In genomic region chr7:13984831-13985685, GRCh38 we compare ENCODE assay signal across 19 cellular contexts. TPM values are rescaled to one million over a fixed set of nuclear protein-coding genes. Genes with fewer than 3 reads are reported as not detected.
DNase-seq lines count a peak whose midpoint lies in the region; ATAC-seq, FAIRE-seq and TF ChIP-seq lines count a peak whose summit lies in the region.
"Had no signal": no experiment of that assay in that cellular context is flagged by ENCODE, and none has a peak within 500 bp of the region (broad histone marks: within the 10 kb centered on the region; RNA-seq: fewer than 3 reads in every experiment).

No MANE protein-coding gene starts in this region.

- no peaks in the 10 kb centered on the region for H3K27me3 ChIP-seq in SK-N-SH (ENCODE audit: insufficient read depth)
- no peaks in the 10 kb centered on the region for H3K27me3 ChIP-seq in fibroblast of lung (ENCODE audit: control insufficient read depth, insufficient read depth, low read length)
- no peaks in the 10 kb centered on the region for H3K27me3 ChIP-seq in neuronal stem cell (ENCODE audit: control insufficient read depth in 3 of 3, insufficient read depth in 3 of 3, low read depth in 1 of 3, low read length in 3 of 3)
- H3K27me3 ChIP-seq in small intestine (ENCODE audit: control insufficient read depth in 2 of 2, insufficient read depth in 2 of 2, low read length in 2 of 2), result no peaks in the 10 kb centered on the region

- H3K79me2 ChIP-seq in SK-N-SH (ENCODE audit: insufficient read depth) (no peaks in the 10 kb centered on the region), fibroblast of lung (ENCODE audit: control insufficient read depth, insufficient read depth, low read length) (peaks cover 15% of the 10 kb centered on the region)

- CTCF ChIA-PET in SK-N-SH (lab: Yijun Ruan, JAX), result interaction anchor here (1.0 to 1.5 kb wide), 2 partner anchors 42 to 474 kb away, joined by 4 to 5 read pairs; no protein-coding TSS in a partner anchor

- H4K20me1 ChIP-seq in SK-N-SH (ENCODE audit: insufficient read depth) (no peaks in the 10 kb centered on the region), fibroblast of lung (ENCODE audit: control insufficient read depth, extremely low read depth, insufficient read depth, low read length) (no peaks in the 10 kb centered on the region)

- no peak overlapping the region for H3K4me3 ChIP-seq in SK-N-SH (ENCODE audit: low read depth in 2 of 2, low read length in 1 of 2)
- H3K4me3 ChIP-seq in SK-N-MC, result peak overlapping the region; percentile 23
- peak overlapping the region; percentile 46 to 94 (median 70) for H3K4me3 ChIP-seq in fibroblast of lung (replicated peaks in 1 of 4; ENCODE audit: control extremely low read depth in 1 of 4, insufficient read depth in 1 of 4, low read depth in 3 of 4, low read length in 4 of 4)
- peak overlapping the region in 1 of 2 donors; percentile 17 for H3K4me3 ChIP-seq in neuronal stem cell (ENCODE audit: low read length in 2 of 2)
- H3K4me3 ChIP-seq in small intestine (ENCODE audit: low read depth in 1 of 2, low read length in 2 of 2), result no peak overlapping the region
- H3K4me3 ChIP-seq: coronary artery, gastrocnemius medialis had no signal

- no peak overlapping the region for H3K18ac ChIP-seq in neuronal stem cell (ENCODE audit: low read length)

- no peaks in the 10 kb centered on the region for H3K9me2 ChIP-seq in SK-N-SH

- no peak overlapping the region for H2BK12ac ChIP-seq in neuronal stem cell (ENCODE audit: low read length)

- TF ChIP-seq RAD21 in SK-N-SH (IDR thresholded peaks at IDR 0.05; ENCODE audit: low read length), result no peak

- no peak overlapping the region for H3K23ac ChIP-seq in neuronal stem cell (ENCODE audit: low read depth, low read length, poor library complexity)

- H3K9ac ChIP-seq in SK-N-SH (no peak overlapping the region), SK-N-MC (ENCODE audit: insufficient read length) (no peak overlapping the region), fibroblast of lung (ENCODE audit: insufficient read depth, low read length) (no peak overlapping the region), neuronal stem cell (ENCODE audit: low read depth, low read length, poor library complexity) (no peak overlapping the region)

- H3F3A ChIP-seq in SK-N-SH (replicated peaks; ENCODE audit: insufficient read depth), result peaks cover 18% of the 10 kb centered on the region

- no peak overlapping the region for H2AFZ ChIP-seq in SK-N-SH (ENCODE audit: low read depth)
- peak overlapping the region; percentile 31 for H2AFZ ChIP-seq in fibroblast of lung (ENCODE audit: low read length)
- H2AFZ ChIP-seq in neuronal stem cell (ENCODE audit: low read length), result no peak overlapping the region

- H3K27ac ChIP-seq in SK-N-SH (ENCODE audit: low read depth in 2 of 2, low read length in 1 of 2) (no peak overlapping the region), SK-N-MC (0 out of 2 replicates have a peak overlapping the region, but pooled peaks have one; percentile 27), fibroblast of lung (ENCODE audit: insufficient read depth, low read length) (peak overlapping the region; percentile 17), neuronal stem cell (replicated peaks; ENCODE audit: low read length) (no peak overlapping the region), small intestine (ENCODE audit: low read depth in 1 of 2, low read length in 1 of 2) (no peak overlapping the region)
- H3K27ac ChIP-seq: coronary artery, gastrocnemius medialis had no signal

- H3K4me2 ChIP-seq in SK-N-SH, result peak overlapping the region; percentile 21; the same call in 1 of the 2 replicates
- peak overlapping the region; percentile 77 for H3K4me2 ChIP-seq in fibroblast of lung (ENCODE audit: extremely low read depth, insufficient read depth, low read length)
- peak overlapping the region; percentile 40 for H3K4me2 ChIP-seq in neuronal stem cell (ENCODE audit: insufficient read depth, low read length, poor library complexity, severe bottlenecking)

- H2BK5ac ChIP-seq in neuronal stem cell (ENCODE audit: low read length), result no peak overlapping the region

- H3K14ac ChIP-seq in neuronal stem cell (ENCODE audit: low read length), result no peak overlapping the region

- H3K36me3 ChIP-seq in SK-N-SH (replicated peaks in 1 of 2; ENCODE audit: control insufficient read depth in 1 of 2, insufficient read depth in 2 of 2, low read length in 1 of 2), result peaks cover 4 to 5% of the 10 kb centered on the region in 2 experiments
- no peaks in the 10 kb centered on the region for H3K36me3 ChIP-seq in SK-N-MC (ENCODE audit: insufficient read depth, low read length)
- H3K36me3 ChIP-seq in fibroblast of lung (ENCODE audit: control insufficient read depth, insufficient read depth, low read length), result no peaks in the 10 kb centered on the region
- H3K36me3 ChIP-seq in neuronal stem cell (replicated peaks in 1 of 2; ENCODE audit: control insufficient read depth in 2 of 2, insufficient read depth in 2 of 2, low read length in 2 of 2), result peaks cover 0 to 14% of the 10 kb centered on the region in 2 donors
- H3K36me3 ChIP-seq in small intestine (ENCODE audit: control insufficient read depth in 2 of 2, insufficient read depth in 2 of 2, low read length in 2 of 2), result no peaks in the 10 kb centered on the region
- H3K36me3 ChIP-seq: gastrocnemius medialis had no signal

- ATAC-seq in SK-N-SH treated with all-trans-retinoic acid at 6 μM for 48 hours, result no peak
- ATAC-seq: gastrocnemius medialis; stimulated activated naive CD8-positive, alpha-beta T cell treated with anti-CD3 and anti-CD28 coated beads, Interleukin-15, Interleukin-2, amounts not matched to agents 100 U/mL and 50 U/mL, for 24 hours had no signal

- H3K79me1 ChIP-seq in neuronal stem cell (ENCODE audit: low read depth, low read length), result no peaks in the 10 kb centered on the region

- DNase-seq in SK-N-SH (no peak), SK-N-MC (ENCODE audit: low read depth, low spot score) (no peak), fibroblast of lung (ENCODE audit: low read depth in 2 of 2) (peak in 1 of 2 donors; percentile 54), neuronal stem cell (ENCODE audit: low spot score) (no peak), small intestine (no peak), DMS53 treated with DMSO at 0.1 percent for 48 hours (lab: John Stamatoyannopoulos, UW; ENCODE audit: unreplicated experiment) (no peak), NCI-H345 treated with DMSO at 0.1 percent for 48 hours (lab: John Stamatoyannopoulos, UW; ENCODE audit: unreplicated experiment) (no peak)
- DNase-seq: 8988T; activated CD4-positive, alpha-beta T cell treated with anti-CD3 and anti-CD28 coated beads for 4 hours; activated CD8-positive, alpha-beta memory T cell treated with anti-CD3 and anti-CD28 coated beads, Interleukin-2, amount 50 U/mL, for 4 hours; activated gamma-delta T cell treated with Interleukin-2 at 50 U/mL for 16 hours; amniotic stem cell; C1 segment of cervical spinal cord; DMS 273 treated with DMSO at 0.1 percent for 48 hours; gastrocnemius medialis; NCI-H345; stimulated activated naive CD8-positive, alpha-beta T cell treated with anti-CD3 and anti-CD28 coated beads, Interleukin-15, Interleukin-2, amounts not matched to agents 100 U/mL and 50 U/mL, for 24 hours had no signal

- FAIRE-seq in small intestine (lab: Jason Lieb, UNC), result no peak

- H3K9me3 ChIP-seq in SK-N-SH, result no peaks in the 10 kb centered on the region
- H3K9me3 ChIP-seq in SK-N-MC (ENCODE audit: low read depth, low read length), result no peaks in the 10 kb centered on the region
- H3K9me3 ChIP-seq in fibroblast of lung (ENCODE audit: control insufficient read depth, insufficient read depth, low read depth, low read length), result no peaks in the 10 kb centered on the region
- H3K9me3 ChIP-seq in neuronal stem cell (replicated peaks in 1 of 2; ENCODE audit: control insufficient read depth in 2 of 2, insufficient read depth in 1 of 2, low read depth in 1 of 2, low read length in 2 of 2), result no peaks in the 10 kb centered on the region
- H3K9me3 ChIP-seq in small intestine (ENCODE audit: control insufficient read depth, low read depth), result no peaks in the 10 kb centered on the region
- H3K9me3 ChIP-seq: gastrocnemius medialis had no signal

- 94% methylated on average over 2 of the region's 2 CpGs for WGBS in SK-N-SH (ENCODE audit: low lambda C conversion rate)
- no CpG with 5 or more reads among the region's 2 CpGs for WGBS in neuronal stem cell (ENCODE audit: extremely low coverage in 2 of 2, insufficient read length in 2 of 2, insufficient replicate concordance in 1 of 2), 2 donors
- 90 to 94% (median 92%) methylated on average over 2 of the region's 2 CpGs for WGBS in small intestine, 3 donors

- POLR2A ChIA-PET in SK-N-SH (lab: Yijun Ruan, JAX), result no interaction called here

- peaks cover 27 to 34% of the 10 kb centered on the region in 2 experiments; a peak in 3 of 4 replicates for H3K4me1 ChIP-seq in SK-N-SH (ENCODE audit: control insufficient read depth in 1 of 2, insufficient read depth in 2 of 2, low read depth in 1 of 2, low read length in 1 of 2)
- peaks cover 7% of the 10 kb centered on the region for H3K4me1 ChIP-seq in fibroblast of lung (ENCODE audit: control insufficient read depth, extremely low read depth, insufficient read depth, low read length)
- H3K4me1 ChIP-seq in neuronal stem cell (ENCODE audit: control insufficient read depth in 2 of 2, insufficient read depth in 1 of 2, low read depth in 1 of 2, low read length in 2 of 2), result peaks cover 2 to 32% of the 10 kb centered on the region in 2 donors
- no peaks in the 10 kb centered on the region for H3K4me1 ChIP-seq in small intestine (ENCODE audit: control insufficient read depth in 2 of 2, insufficient read depth in 1 of 2, low read depth in 1 of 2, low read length in 1 of 2)

- no peak overlapping the region for H3K4ac ChIP-seq in neuronal stem cell (ENCODE audit: low read length)

- H2BK15ac ChIP-seq in neuronal stem cell (ENCODE audit: low read length), result no peak overlapping the region

- TF ChIP-seq CTCF in SK-N-SH (IDR thresholded peaks at IDR 0.05), result no peak
- TF ChIP-seq CTCF in fibroblast of lung (conservative IDR thresholded peaks at IDR 0.05 in 1 of 2, IDR thresholded peaks at IDR 0.05 in 1 of 2; ENCODE audit: low read depth in 1 of 2, low read length in 2 of 2), result no peak

- TF ChIP-seq EP300 in SK-N-SH (IDR thresholded peaks at IDR 0.05; ENCODE audit: borderline replicate concordance in 1 of 2, low read depth in 1 of 2, low read length in 1 of 2), result no peak

- H4K91ac ChIP-seq in neuronal stem cell (ENCODE audit: low read depth, low read length, poor library complexity), result no peak overlapping the region

- H2BK120ac ChIP-seq in neuronal stem cell (ENCODE audit: low read depth, low read length), result no peak overlapping the region

- H2AK5ac ChIP-seq in neuronal stem cell (ENCODE audit: low read depth, low read length), result no peak overlapping the region

- no peak overlapping the region for H4K8ac ChIP-seq in neuronal stem cell (ENCODE audit: low read depth, low read length)

RNA-seq across cellular contexts. Expression of gene ETV1, which starts 4.4 kb away (rescaled TPM):
- 22.3 and 24.9 TPM in 2 replicates for polyA plus RNA-seq in SK-N-SH (2012; rRNA removed)
- polyA plus RNA-seq in SK-N-SH (2012; cell fraction: cytosol; rRNA removed), result 14.7 and 21.9 TPM in 2 replicates
- polyA plus RNA-seq in SK-N-SH (2012; cell fraction: nucleus; rRNA removed), result 11.2 and 25.0 TPM in 2 replicates
- total RNA-seq in fibroblast of lung, result 12.8 and 26.4 TPM in 2 replicates
- polyA plus RNA-seq in fibroblast of lung, result 13.3 and 75.5 TPM in 2 replicates
- 7.7 and 34.4 TPM in 2 replicates for polyA plus RNA-seq in fibroblast of lung (2012)
- polyA minus RNA-seq in fibroblast of lung (ENCODE audit: low replicate concordance), result 2.6 and 81.5 TPM in 2 replicates
- polyA plus RNA-seq in neuronal stem cell (2013, experiment 1 of 2), result 63.2 TPM
- 62.4 TPM for polyA plus RNA-seq in neuronal stem cell (2013, experiment 2 of 2)
- 1 to 10 TPM in 1 of 3 donors, under 1 TPM in 2; under 0.01 to 3.5 (median 0.27) TPM for polyA plus RNA-seq in small intestine

Comparison
In these comparisons a context has a peak if more than half of its experiments do, and no peak if none do; other contexts are left out.
1. H3K27ac ChIP-seq: peak in SK-N-MC (single experiment) and fibroblast of lung (single experiment); none in SK-N-SH (0 of 2), neuronal stem cell (single experiment) and small intestine (0 of 2).
2. H3K4me2 ChIP-seq: peak in every context shown above with its lines; median percentile 77 in fibroblast of lung; 40 in neuronal stem cell; 21 in SK-N-SH.
3. H3K4me3 ChIP-seq: peak in SK-N-MC (single experiment) and fibroblast of lung (4 of 4); none in SK-N-SH (0 of 2) and small intestine (0 of 2).